In genomic region chr10:28089467-28089866, GRCh38 we compare ENCODE assay signal across 15 cellular contexts.
A peak's percentile ranks its signal among the peaks of the same experiment; 100 is the strongest.
DNase-seq lines count a peak whose midpoint lies in the region; ATAC-seq and TF ChIP-seq lines count a peak whose summit lies in the region.
"Had no signal": no experiment of that assay in that cellular context is flagged by ENCODE, and none has a peak within 500 bp of the region (broad histone marks: within the 10 kb centered on the region; RNA-seq: fewer than 3 reads in every experiment).

No MANE protein-coding gene starts in this region.

- no peak overlapping the region for H2BK5ac ChIP-seq in neuronal stem cell (ENCODE audit: low read length)

- H3K9me3 ChIP-seq in RWPE2 (ENCODE audit: severe bottlenecking) (no peaks in the 10 kb centered on the region), neuronal stem cell (replicated peaks in 1 of 2; ENCODE audit: control insufficient read depth in 2 of 2, insufficient read depth in 1 of 2, low read depth in 1 of 2, low read length in 2 of 2) (no peaks in the 10 kb centered on the region)
- H3K9me3 ChIP-seq: A549, mucosa of descending colon, thyroid gland had no signal

- peak overlapping the region; percentile 96 for H3K27ac ChIP-seq in RWPE2 (ENCODE audit: poor library complexity, severe bottlenecking)
- no peak overlapping the region for H3K27ac ChIP-seq in neuronal stem cell (replicated peaks; ENCODE audit: low read length)
- H3K27ac ChIP-seq: A549, thyroid gland had no signal

- H3K27me3 Mint-ChIP-seq in activated CD4-positive, alpha-beta memory T cell treated with anti-CD3 and anti-CD28 coated beads for 36 hours, result no peaks in the 10 kb centered on the region
- no peaks in the 10 kb centered on the region for H3K27me3 Mint-ChIP-seq in activated CD4-positive, alpha-beta memory T cell treated with anti-CD3 and anti-CD28 coated beads, Interleukin-2, amount 10 ng/mL, durations not matched to agents 7 days and 5 days
- H3K27me3 Mint-ChIP-seq: activated naive CD4-positive, alpha-beta T cell treated with anti-CD3 and anti-CD28 coated beads, Interleukin-2, amount 50 U/mL, for 24 hours had no signal

- H2BK120ac ChIP-seq in neuronal stem cell (ENCODE audit: low read depth, low read length), result no peak overlapping the region

- no peak overlapping the region for H3K4me3 Mint-ChIP-seq in activated CD4-positive, alpha-beta memory T cell treated with anti-CD3 and anti-CD28 coated beads for 36 hours
- no peak overlapping the region for H3K4me3 Mint-ChIP-seq in activated CD4-positive, alpha-beta memory T cell treated with anti-CD3 and anti-CD28 coated beads, Interleukin-2, amount 10 ng/mL, durations not matched to agents 7 days and 5 days
- H3K4me3 Mint-ChIP-seq: activated naive CD4-positive, alpha-beta T cell treated with anti-CD3 and anti-CD28 coated beads, Interleukin-2, amount 50 U/mL, for 24 hours had no signal

- no peak overlapping the region for H2BK15ac ChIP-seq in neuronal stem cell (ENCODE audit: low read length)

- H3K23ac ChIP-seq in neuronal stem cell (ENCODE audit: low read depth, low read length, poor library complexity), result no peak overlapping the region

- H2BK12ac ChIP-seq in neuronal stem cell (ENCODE audit: low read length), result no peak overlapping the region

- no peak overlapping the region for H2AK5ac ChIP-seq in neuronal stem cell (ENCODE audit: low read depth, low read length)

- no CpG with 5 or more reads among the region's 10 CpGs for WGBS in neuronal stem cell (ENCODE audit: extremely low coverage in 2 of 2, insufficient read length in 2 of 2, insufficient replicate concordance in 1 of 2), 2 donors

- H3K36me3 ChIP-seq in RWPE2 (ENCODE audit: low read depth), result no peaks in the 10 kb centered on the region
- no peaks in the 10 kb centered on the region for H3K36me3 ChIP-seq in neuronal stem cell (replicated peaks in 1 of 2; ENCODE audit: control insufficient read depth in 2 of 2, insufficient read depth in 2 of 2, low read length in 2 of 2)
- H3K36me3 ChIP-seq: thyroid gland had no signal

- peak; percentile 83 for ATAC-seq in RWPE2 (ENCODE audit: low read depth)
- ATAC-seq in GM18502 (IDR thresholded peaks at IDR 0.05; ENCODE audit: poor library complexity, unreplicated experiment), result no peak
- ATAC-seq: A549, mucosa of descending colon, sciatic nerve had no signal

- intact Hi-C loops in activated CD4-positive, alpha-beta memory T cell treated with anti-CD3 and anti-CD28 coated beads for 36 hours (cut with micrococcal nuclease), result loop anchor here (5.0 kb wide), 1 partner anchor 88 kb away; no protein-coding TSS in a partner anchor

- H4K91ac ChIP-seq in neuronal stem cell (ENCODE audit: low read depth, low read length, poor library complexity), result no peak overlapping the region

- peaks cover 15% of the 10 kb centered on the region for H3K4me1 Mint-ChIP-seq in activated CD4-positive, alpha-beta memory T cell treated with anti-CD3 and anti-CD28 coated beads for 36 hours (ENCODE audit: low read depth)
- H3K4me1 Mint-ChIP-seq in activated CD4-positive, alpha-beta memory T cell treated with anti-CD3 and anti-CD28 coated beads, Interleukin-2, amount 10 ng/mL, durations not matched to agents 7 days and 5 days, result peaks cover 8% of the 10 kb centered on the region

- H3K4ac ChIP-seq in neuronal stem cell (ENCODE audit: low read length), result no peak overlapping the region

- H3K79me1 ChIP-seq in neuronal stem cell (ENCODE audit: low read depth, low read length), result no peaks in the 10 kb centered on the region

- H3K36me3 Mint-ChIP-seq in activated CD4-positive, alpha-beta memory T cell treated with anti-CD3 and anti-CD28 coated beads for 36 hours, result peaks cover 43% of the 10 kb centered on the region
- peaks cover 2% of the 10 kb centered on the region for H3K36me3 Mint-ChIP-seq in activated CD4-positive, alpha-beta memory T cell treated with anti-CD3 and anti-CD28 coated beads, Interleukin-2, amount 10 ng/mL, durations not matched to agents 7 days and 5 days (ENCODE audit: low read depth)

- H3K27me3 ChIP-seq in RWPE2 (ENCODE audit: insufficient read depth, poor library complexity, severe bottlenecking) (no peaks in the 10 kb centered on the region), neuronal stem cell (ENCODE audit: control insufficient read depth in 3 of 3, insufficient read depth in 3 of 3, low read depth in 1 of 3, low read length in 3 of 3) (no peaks in the 10 kb centered on the region)
- H3K27me3 ChIP-seq: thyroid gland had no signal

- CTCF ChIA-PET in activated CD4-positive, alpha-beta memory T cell treated with anti-CD3 and anti-CD28 coated beads for 36 hours (lab: Charles Lee), result interaction anchor here (1.0 to 1.6 kb wide), 2 partner anchors 292 to 304 kb away, joined by 3 to 4 read pairs; no protein-coding TSS in a partner anchor
- CTCF ChIA-PET in activated CD4-positive, alpha-beta memory T cell treated with anti-CD3 and anti-CD28 coated beads, Interleukin-2, amount 10 ng/mL, durations not matched to agents 7 days and 5 days (lab: Charles Lee), result no interaction called here

- no peak overlapping the region for H3K4me2 ChIP-seq in neuronal stem cell (ENCODE audit: insufficient read depth, low read length, poor library complexity, severe bottlenecking)
- H3K4me2 ChIP-seq: A549 had no signal

- POLR2A ChIA-PET in activated CD4-positive, alpha-beta memory T cell treated with anti-CD3 and anti-CD28 coated beads for 36 hours (lab: Charles Lee), result no interaction called here
- POLR2A ChIA-PET in activated CD4-positive, alpha-beta memory T cell treated with anti-CD3 and anti-CD28 coated beads, Interleukin-2, amount 10 ng/mL, durations not matched to agents 7 days and 5 days (lab: Charles Lee), result no interaction called here

- H3K27ac Mint-ChIP-seq in activated CD4-positive, alpha-beta memory T cell treated with anti-CD3 and anti-CD28 coated beads for 36 hours, result peak overlapping the region; percentile 23
- H3K27ac Mint-ChIP-seq in activated CD4-positive, alpha-beta memory T cell treated with anti-CD3 and anti-CD28 coated beads, Interleukin-2, amount 10 ng/mL, durations not matched to agents 7 days and 5 days, result no peak overlapping the region
- H3K27ac Mint-ChIP-seq: activated naive CD4-positive, alpha-beta T cell treated with anti-CD3 and anti-CD28 coated beads, Interleukin-2, amount 50 U/mL, for 24 hours had no signal

- H3K9ac ChIP-seq in neuronal stem cell (ENCODE audit: low read depth, low read length, poor library complexity), result no peak overlapping the region

- DNase-seq in activated CD4-positive, alpha-beta memory T cell treated with anti-CD3 and anti-CD28 coated beads for 36 hours, result peak; percentile 18
- no peak for DNase-seq in activated CD4-positive, alpha-beta memory T cell treated with anti-CD3 and anti-CD28 coated beads, Interleukin-2, amount 10 ng/mL, durations not matched to agents 7 days and 5 days
- no peak for DNase-seq in RWPE2 (ENCODE audit: low spot score)
- peak; percentile 36 for DNase-seq in fibroblast of gingiva (ENCODE audit: low read depth)
- DNase-seq in retinal pigment epithelial cell (ENCODE audit: low read depth), result peak; percentile 41
- DNase-seq in NCI-H146 treated with DMSO at 0.1 percent for 48 hours (lab: John Stamatoyannopoulos, UW; ENCODE audit: unreplicated experiment), result no peak
- DNase-seq in neuronal stem cell (ENCODE audit: low spot score), result no peak
- DNase-seq: mucosa of descending colon, NCI-H1417 treated with DMSO at 0.1 percent for 48 hours, NCI-H82, thyroid gland had no signal

- no peak overlapping the region for H3K18ac ChIP-seq in neuronal stem cell (ENCODE audit: low read length)

- peaks cover 8% of the 10 kb centered on the region for H3K9me3 Mint-ChIP-seq in activated CD4-positive, alpha-beta memory T cell treated with anti-CD3 and anti-CD28 coated beads for 36 hours
- H3K9me3 Mint-ChIP-seq in activated CD4-positive, alpha-beta memory T cell treated with anti-CD3 and anti-CD28 coated beads, Interleukin-2, amount 10 ng/mL, durations not matched to agents 7 days and 5 days, result peaks cover 7% of the 10 kb centered on the region
- H3K9me3 Mint-ChIP-seq: activated naive CD4-positive, alpha-beta T cell treated with anti-CD3 and anti-CD28 coated beads, Interleukin-2, amount 50 U/mL, for 24 hours had no signal

- no peak overlapping the region for H2AFZ ChIP-seq in neuronal stem cell (ENCODE audit: low read length)

- H3K14ac ChIP-seq in neuronal stem cell (ENCODE audit: low read length), result no peak overlapping the region

- H3K4me1 ChIP-seq in RWPE2 (ENCODE audit: insufficient read depth, poor library complexity, severe bottlenecking) (peaks cover 33% of the 10 kb centered on the region), neuronal stem cell (ENCODE audit: control insufficient read depth in 2 of 2, insufficient read depth in 1 of 2, low read depth in 1 of 2, low read length in 2 of 2) (no peaks in the 10 kb centered on the region)
- H3K4me1 ChIP-seq: A549, thyroid gland had no signal

- H3K4me3 ChIP-seq in RWPE2 (ENCODE audit: severe bottlenecking) (no peak overlapping the region), retinal pigment epithelial cell (ENCODE audit: low read length) (no peak overlapping the region), neuronal stem cell (ENCODE audit: low read length in 2 of 2) (no peak overlapping the region)
- H3K4me3 ChIP-seq: A549, mucosa of descending colon, thyroid gland had no signal

- TF ChIP-seq CTCF in RWPE2 (IDR thresholded peaks at IDR 0.05; ENCODE audit: poor library complexity, severe bottlenecking), result no peak
- TF ChIP-seq CTCF in retinal pigment epithelial cell (conservative IDR thresholded peaks at IDR 0.05; ENCODE audit: low read depth, low read length), result no peak

- H4K8ac ChIP-seq in neuronal stem cell (ENCODE audit: low read depth, low read length), result no peak overlapping the region

Comparison
In these comparisons a context has a peak if more than half of its experiments do, and no peak if none do; other contexts are left out.
1. DNase-seq: peak in activated CD4-positive, alpha-beta memory T cell treated with anti-CD3 and anti-CD28 coated beads for 36 hours (single experiment), fibroblast of gingiva (single experiment) and retinal pigment epithelial cell (single experiment); none in activated CD4-positive, alpha-beta memory T cell treated with anti-CD3 and anti-CD28 coated beads, Interleukin-2, amount 10 ng/mL, durations not matched to agents 7 days and 5 days (single experiment), RWPE2 (single experiment), NCI-H146 treated with DMSO at 0.1 percent for 48 hours (single experiment) and neuronal stem cell (single experiment).